ENCODE assay signal across 1 cellular context in genomic region chr11:24747275-24748251, GRCh38.
TF ChIP-seq lines count a peak whose summit lies in the region.

No MANE protein-coding gene starts in this region.

TF ChIP-seq in WTC11, 78 proteins besides CTCF, POLR2A, EP300 and RAD21 (continued from another document):
- TF ChIP-seq E2F4 (CRISPR knock-in tag; IDR thresholded peaks at IDR 0.05; ENCODE audit: borderline replicate concordance, low read depth) (no peak), TEAD4 (CRISPR knock-in tag; IDR thresholded peaks at IDR 0.05) (no peak), ZNF425 (CRISPR knock-in tag; conservative IDR thresholded peaks at IDR 0.05) (no peak), SMAD4 (CRISPR knock-in tag; IDR thresholded peaks at IDR 0.05) (no peak), ZNF512 (CRISPR knock-in tag; IDR thresholded peaks at IDR 0.05; ENCODE audit: borderline replicate concordance) (no peak), NFYB (CRISPR knock-in tag; conservative IDR thresholded peaks at IDR 0.05; ENCODE audit: low read depth) (no peak), ZNF671 (CRISPR knock-in tag; IDR thresholded peaks at IDR 0.05) (no peak), ATF1 (CRISPR knock-in tag; IDR thresholded peaks at IDR 0.05) (no peak), RORB (CRISPR knock-in tag; IDR thresholded peaks at IDR 0.05) (no peak), ZNF121 (CRISPR knock-in tag; IDR thresholded peaks at IDR 0.05) (no peak), ARID4B (CRISPR knock-in tag; IDR thresholded peaks at IDR 0.05; ENCODE audit: borderline replicate concordance) (no peak), USF1 (CRISPR knock-in tag; IDR thresholded peaks at IDR 0.05) (no peak), TP53 (CRISPR knock-in tag; IDR thresholded peaks at IDR 0.05) (no peak), PRRX2 (CRISPR knock-in tag; IDR thresholded peaks at IDR 0.05) (no peak), ETV6 (CRISPR knock-in tag; IDR thresholded peaks at IDR 0.05) (no peak), SMAD3 (CRISPR knock-in tag; IDR thresholded peaks at IDR 0.05; ENCODE audit: borderline replicate concordance) (no peak)
TF ChIP-seq in WTC11: peak in this region for 0.
